14 cellular contexts compared by ENCODE assay signal in genomic region chr11:25970726-25971508, GRCh38.
DNase-seq lines count a peak whose midpoint lies in the region; TF ChIP-seq lines count a peak whose summit lies in the region.
"Had no signal": no experiment of that assay in that cellular context is flagged by ENCODE, and none has a peak within 500 bp of the region (broad histone marks: within the 10 kb centered on the region; RNA-seq: fewer than 3 reads in every experiment).

No MANE protein-coding gene starts in this region.

- H3K27me3 ChIP-seq in A673 (replicated peaks; ENCODE audit: insufficient read depth, low read depth, low read length, poor library complexity) (no peaks in the 10 kb centered on the region), OCI-LY1 (ENCODE audit: insufficient read depth, low read length) (no peaks in the 10 kb centered on the region)

- no peak overlapping the region for H2AFZ ChIP-seq in OCI-LY1 (ENCODE audit: low read length)

- POLR2A ChIA-PET in A673 (lab: Charles Lee; ENCODE audit: low non-redundant PET): no interaction called here

- H3K4me3 ChIP-seq in A673 (ENCODE audit: low read depth, low read length, poor library complexity, severe bottlenecking) (no peak overlapping the region), OCI-LY1 (ENCODE audit: low read depth, low read length, poor library complexity, severe bottlenecking) (no peak overlapping the region), fibroblast of pulmonary artery (replicated peaks; ENCODE audit: low read depth, low read length) (no peak overlapping the region)
- H3K4me3 ChIP-seq: skin epidermis had no signal

- H3K36me3 ChIP-seq in A673 (ENCODE audit: insufficient read depth, low read length, poor library complexity, severe bottlenecking) (no peaks in the 10 kb centered on the region), OCI-LY1 (ENCODE audit: insufficient read depth, low read length) (no peaks in the 10 kb centered on the region)

- TF ChIP-seq CTCF in A673 (conservative IDR thresholded peaks at IDR 0.05; ENCODE audit: low read depth, low read length) (0 out of 2 replicates have a peak, but pooled peaks have one; percentile 8), GM12872 (IDR thresholded peaks at IDR 0.05; ENCODE audit: insufficient read depth, low read depth, low read length) (peak; percentile 50; the same call in 2 of the 3 replicates), OCI-LY1 (IDR thresholded peaks at IDR 0.05; ENCODE audit: low read length) (peak; percentile 55), fibroblast of pulmonary artery (IDR thresholded peaks at IDR 0.05; ENCODE audit: low read length, missing control alignments) (peak; percentile 47)

- H3K27ac ChIP-seq in A673 (ENCODE audit: low read depth, low read length, poor library complexity, severe bottlenecking) (no peak overlapping the region), OCI-LY1 (ENCODE audit: low read depth, low read length, poor library complexity, severe bottlenecking) (no peak overlapping the region)
- H3K27ac ChIP-seq: skin epidermis had no signal

- H3K79me2 ChIP-seq in OCI-LY1 (ENCODE audit: insufficient read depth, low read length): no peaks in the 10 kb centered on the region

- H3K4me2 ChIP-seq in OCI-LY1 (ENCODE audit: low read length): no peak overlapping the region

- no peaks in the 10 kb centered on the region for H3K9me2 ChIP-seq in OCI-LY1 (ENCODE audit: low read depth, low read length)

- no peaks in the 10 kb centered on the region for H4K20me1 ChIP-seq in OCI-LY1 (ENCODE audit: insufficient read depth, low read length)

- no TSS peak for BruUV-seq in A673 (replicated peaks; lab: Mats Ljungman, UMichigan)

- CTCF ChIA-PET in A673 (lab: Charles Lee): no interaction called here

- 0 out of 2 replicates have a peak, but pooled peaks cover 3% of the 10 kb centered on the region for H3F3A ChIP-seq in OCI-LY1 (ENCODE audit: insufficient read depth, low read length)

- H3K9me3 ChIP-seq in A673 (ENCODE audit: low read depth, low read length, poor library complexity, severe bottlenecking) (no peaks in the 10 kb centered on the region), OCI-LY1 (ENCODE audit: low read length) (no peaks in the 10 kb centered on the region)

- DNase-seq in A673 (ENCODE audit: low spot score): no peak
- DNase-seq in fibroblast of pulmonary artery (ENCODE audit: low read depth): no peak
- no peak for DNase-seq in cardiac septum (ENCODE audit: low spot score)
- DNase-seq in activated CD4-positive, alpha-beta T cell treated with anti-CD3 and anti-CD28 coated beads, Interleukin-2, amount 50 U/mL, for 1 hour: no peak
- no peak for DNase-seq in amygdala (lab: John Stamatoyannopoulos, UW)
- no peak for DNase-seq in NCI-H748 (lab: John Stamatoyannopoulos, UW; ENCODE audit: unreplicated experiment)
- DNase-seq: activated B cell treated with CpG ODN at 0.5 μM for 24 hours; activated gamma-delta T cell; HCEC 1CT; NCI-H1092 treated with DMSO at 0.1 percent for 48 hours; stimulated activated CD8-positive, alpha-beta memory T cell treated with anti-CD3 and anti-CD28 coated beads, Interleukin-4, amount 100 ng/mL, for 48 hours had no signal

- H3K4me1 ChIP-seq in A673 (ENCODE audit: insufficient read depth, low read length, poor library complexity, severe bottlenecking) (no peaks in the 10 kb centered on the region), OCI-LY1 (ENCODE audit: insufficient read depth, low read length, severe bottlenecking) (no peaks in the 10 kb centered on the region)

- intact Hi-C loops in A673 (cut with micrococcal nuclease; ENCODE audit: unreplicated experiment) (no loop called here), cardiac septum (cut with DNase I) (no loop called here)

- no peak overlapping the region for H3K9ac ChIP-seq in OCI-LY1 (ENCODE audit: low read length)
